ENCODE assay signal across 17 cellular contexts in genomic region chr2:203750669-203751068, GRCh38. TPM values are rescaled to one million over a fixed set of nuclear protein-coding genes. Genes with fewer than 3 reads are reported as not detected.
DNase-seq lines count a peak whose midpoint lies in the region; ATAC-seq and TF ChIP-seq lines count a peak whose summit lies in the region.
"Had no signal": no experiment of that assay in that cellular context is flagged by ENCODE, and none has a peak within 500 bp of the region (broad histone marks: within the 10 kb centered on the region; RNA-seq: fewer than 3 reads in every experiment).

No MANE protein-coding gene starts in this region.

- CTCF ChIA-PET in OCI-LY7 (lab: Charles Lee; ENCODE audit: unreplicated experiment) = no interaction called here
- CTCF ChIA-PET in naive thymus-derived CD4-positive, alpha-beta T cell (lab: Charles Lee) = interaction anchor here (0.7 to 2.2 kb wide), 3 partner anchors 18 to 159 kb away, joined by 3 to 6 read pairs (median 4); no protein-coding TSS in a partner anchor

- POLR2A ChIA-PET in OCI-LY7 (lab: Charles Lee) = interaction anchor here (0.6 to 1.6 kb wide), 10 partner anchors 10 to 152 kb away, joined by 3 to 13 read pairs (median 3); partner anchors contain the start of gene CD28
- POLR2A ChIA-PET in naive thymus-derived CD4-positive, alpha-beta T cell (lab: Charles Lee) = interaction anchor here (0.5 to 5.1 kb wide), 13 partner anchors 10 to 264 kb away, joined by 3 to 31 read pairs (median 3); no protein-coding TSS in a partner anchor

- no peak for TF ChIP-seq CTCF in OCI-LY7 (conservative IDR thresholded peaks at IDR 0.05; ENCODE audit: low read length)

- no peak for DNase-seq in activated T-cell treated with anti-CD3 and anti-CD28 coated beads, Interleukin-2, amount 50 U/mL, for 4 hours
- DNase-seq in activated T-cell treated with anti-CD3 and anti-CD28 coated beads for 4 hours (no peak), OCI-LY7 (ENCODE audit: low spot score) (no peak), NCI-H2227 (lab: John Stamatoyannopoulos, UW; ENCODE audit: unreplicated experiment) (no peak), DMS153 treated with DMSO at 0.1 percent for 48 hours (lab: John Stamatoyannopoulos, UW; ENCODE audit: unreplicated experiment) (no peak)
- no peak for DNase-seq in naive thymus-derived CD4-positive, alpha-beta T cell
- DNase-seq: DMS 273 treated with DMSO at 0.1 percent for 48 hours, KG1, NCI-H1092 treated with DMSO at 0.1 percent for 48 hours, NCI-H1694, NCI-H774 had no signal

- no peaks in the 10 kb centered on the region for H3K9me2 ChIP-seq in OCI-LY7 (ENCODE audit: insufficient read depth, low read length)

- H3K27me3 ChIP-seq in naive thymus-derived CD4-positive, alpha-beta T cell (ENCODE audit: control insufficient read depth in 2 of 2, insufficient read depth in 2 of 2, low read length in 2 of 2) = no peaks in the 10 kb centered on the region

- peaks cover 31% of the 10 kb centered on the region for H3K36me3 Mint-ChIP-seq in activated T-cell treated with anti-CD3 and anti-CD28 coated beads, Interleukin-2, amount 50 U/mL, for 4 hours (ENCODE audit: insufficient read depth)
- H3K36me3 Mint-ChIP-seq in activated T-helper 17 cell treated with anti-CD3 and anti-CD28 coated beads, Interleukin-2, amount 50 U/mL, for 72 hours (ENCODE audit: low read depth) = peaks cover 71% of the 10 kb centered on the region
- H3K36me3 Mint-ChIP-seq in naive thymus-derived CD4-positive, alpha-beta T cell = peaks cover 3 to 76% (median 41%) of the 10 kb centered on the region in 5 donors

- intact Hi-C loops in OCI-LY7 (cut with micrococcal nuclease; ENCODE audit: unreplicated experiment) = no loop called here
- intact Hi-C loops in naive thymus-derived CD4-positive, alpha-beta T cell (cut with micrococcal nuclease) = loop anchor here (1.0 kb wide), 1 partner anchor 9 kb away; no protein-coding TSS in a partner anchor

- no peaks in the 10 kb centered on the region for H4K20me1 ChIP-seq in OCI-LY7 (ENCODE audit: insufficient read depth, low read length)

- BruUV-seq in OCI-LY7 (replicated peaks; lab: Mats Ljungman, UMichigan) = no TSS peak

- H3K27ac ChIP-seq in OCI-LY7 (ENCODE audit: low read depth, low read length, poor library complexity, severe bottlenecking) = no peak overlapping the region
- no peak overlapping the region for H3K27ac ChIP-seq in naive thymus-derived CD4-positive, alpha-beta T cell (ENCODE audit: low read depth, low read length)

- peak; percentile 20 to 50 for ATAC-seq in activated T-cell treated with anti-CD3 and anti-CD28 coated beads, Interleukin-2, amount 50 U/mL, for 4 hours
- ATAC-seq in activated T-helper 17 cell treated with anti-CD3 and anti-CD28 coated beads, Interleukin-2, amount 50 U/mL, for 72 hours (replicated peaks) = peak; percentile 11
- ATAC-seq in naive thymus-derived CD4-positive, alpha-beta T cell = no peak
- ATAC-seq: Right ventricle myocardium inferior had no signal

- no peaks in the 10 kb centered on the region for H3K79me2 ChIP-seq in OCI-LY7 (ENCODE audit: insufficient read depth, low read depth, low read length)

- no peaks in the 10 kb centered on the region for H3K27me3 Mint-ChIP-seq in activated T-cell treated with anti-CD3 and anti-CD28 coated beads, Interleukin-2, amount 50 U/mL, for 4 hours (ENCODE audit: low read depth)
- H3K27me3 Mint-ChIP-seq in activated T-helper 17 cell treated with anti-CD3 and anti-CD28 coated beads, Interleukin-2, amount 50 U/mL, for 72 hours = no peaks in the 10 kb centered on the region
- no peaks in the 10 kb centered on the region for H3K27me3 Mint-ChIP-seq in naive thymus-derived CD4-positive, alpha-beta T cell

- peaks cover 4% of the 10 kb centered on the region for H3K9me3 ChIP-seq in OCI-LY7 (ENCODE audit: low read length)
- H3K9me3 ChIP-seq in naive thymus-derived CD4-positive, alpha-beta T cell (ENCODE audit: control insufficient read depth in 2 of 3, low read length in 3 of 3) = no peaks in the 10 kb centered on the region

- peak overlapping the region; percentile 26; the same call in 1 of the 2 replicates for H3K4me2 ChIP-seq in OCI-LY7 (ENCODE audit: low read length)

- H3K4me1 Mint-ChIP-seq in activated T-cell treated with anti-CD3 and anti-CD28 coated beads, Interleukin-2, amount 50 U/mL, for 4 hours (ENCODE audit: low read depth) = peaks cover 60% of the 10 kb centered on the region
- peaks cover 54% of the 10 kb centered on the region for H3K4me1 Mint-ChIP-seq in activated T-helper 17 cell treated with anti-CD3 and anti-CD28 coated beads, Interleukin-2, amount 50 U/mL, for 72 hours
- peaks cover 29 to 77% (median 65%) of the 10 kb centered on the region in 7 donors for H3K4me1 Mint-ChIP-seq in naive thymus-derived CD4-positive, alpha-beta T cell
- H3K4me1 Mint-ChIP-seq: B cell had no signal

- H3K4me3 ChIP-seq in OCI-LY7 (ENCODE audit: low read depth, low read length, poor library complexity, severe bottlenecking) = no peak overlapping the region
- H3K4me3 ChIP-seq in naive thymus-derived CD4-positive, alpha-beta T cell (ENCODE audit: low read length) = no peak overlapping the region

- H3K36me3 ChIP-seq in OCI-LY7 (ENCODE audit: insufficient read depth, low read length) = no peaks in the 10 kb centered on the region; the same call in 1 of the 2 replicates
- H3K36me3 ChIP-seq in naive thymus-derived CD4-positive, alpha-beta T cell (ENCODE audit: control insufficient read depth in 2 of 3, insufficient read depth in 3 of 3, low read length in 3 of 3) = no peaks in the 10 kb centered on the region

- no peak overlapping the region; the same call in 1 of the 2 replicates for H2AFZ ChIP-seq in OCI-LY7 (ENCODE audit: low read length)

- H3K4me3 Mint-ChIP-seq in activated T-cell treated with anti-CD3 and anti-CD28 coated beads, Interleukin-2, amount 50 U/mL, for 4 hours = no peak overlapping the region
- H3K4me3 Mint-ChIP-seq in activated T-helper 17 cell treated with anti-CD3 and anti-CD28 coated beads, Interleukin-2, amount 50 U/mL, for 72 hours = peak overlapping the region; percentile 79
- peak overlapping the region in 9 of 10 donors; percentile 4 to 60 (median 36) for H3K4me3 Mint-ChIP-seq in naive thymus-derived CD4-positive, alpha-beta T cell
- H3K4me3 Mint-ChIP-seq: B cell had no signal

- H3K9me3 Mint-ChIP-seq in activated T-cell treated with anti-CD3 and anti-CD28 coated beads, Interleukin-2, amount 50 U/mL, for 4 hours = peaks cover 15% of the 10 kb centered on the region
- peaks cover 5% of the 10 kb centered on the region for H3K9me3 Mint-ChIP-seq in activated T-helper 17 cell treated with anti-CD3 and anti-CD28 coated beads, Interleukin-2, amount 50 U/mL, for 72 hours
- H3K9me3 Mint-ChIP-seq in naive thymus-derived CD4-positive, alpha-beta T cell = peaks cover 0 to 25% (median 10%) of the 10 kb centered on the region in 11 donors

- H3K4me1 ChIP-seq in OCI-LY7 (ENCODE audit: insufficient read depth, low read length, poor library complexity, severe bottlenecking) = peaks cover 16% of the 10 kb centered on the region
- H3K4me1 ChIP-seq in naive thymus-derived CD4-positive, alpha-beta T cell (ENCODE audit: control insufficient read depth in 2 of 2, insufficient read depth in 2 of 2, low read length in 2 of 2) = peaks cover 12 to 32% of the 10 kb centered on the region in 2 donors

- peak overlapping the region; percentile 96 for H3K27ac Mint-ChIP-seq in activated T-helper 17 cell treated with anti-CD3 and anti-CD28 coated beads, Interleukin-2, amount 50 U/mL, for 72 hours
- H3K27ac Mint-ChIP-seq in naive thymus-derived CD4-positive, alpha-beta T cell = peak overlapping the region; percentile 11 to 73 (median 57)
- H3K27ac Mint-ChIP-seq: B cell had no signal

RNA-seq across cellular contexts. Expression of gene CD28, which starts 44.2 kb away (rescaled TPM):
- total RNA-seq in activated T-cell treated with anti-CD3 and anti-CD28 coated beads, Interleukin-2, amount 50 U/mL, for 4 hours = 100 to 1,000 TPM in 2 of 3 donors, 10 to 100 TPM in 1; 78.3 to 124 (median 124) TPM
- 0.49 and 0.92 TPM in 2 replicates for total RNA-seq in OCI-LY7 (2014; rRNA removed; shearing (Covaris generic))
- total RNA-seq in OCI-LY7 (2022) = 22.3 and 44.6 TPM in 2 replicates
- 100 to 1,000 TPM; 242 to 382 TPM for total RNA-seq in activated T-helper 17 cell treated with anti-CD3 and anti-CD28 coated beads, Interleukin-2, amount 50 U/mL, for 72 hours
- 100 to 1,000 TPM in 4 of 5 experiments, 10 to 100 TPM in 1; 66.7 to 224 (median 121) TPM for total RNA-seq in naive thymus-derived CD4-positive, alpha-beta T cell
- 10 to 100 TPM; 52.2 to 67.5 TPM for polyA plus RNA-seq in naive thymus-derived CD4-positive, alpha-beta T cell
- total RNA-seq: H4, MCF 10A, NCI-H460 had no signal
